ENCODE assay signal across 8 cellular contexts in genomic region chr6:73579851-73580246, GRCh38. TPM values are rescaled to one million over a fixed set of nuclear protein-coding genes. Genes with fewer than 3 reads are reported as not detected.
DNase-seq lines count a peak whose midpoint lies in the region; ATAC-seq and TF ChIP-seq lines count a peak whose summit lies in the region.

No MANE protein-coding gene starts in this region.

- CTCF ChIA-PET in CD4-positive, alpha-beta T cell (lab: Charles Lee), result interaction anchor here (0.9 to 2.6 kb wide), 9 partner anchors 9 to 118 kb away, joined by 3 to 7 read pairs (median 4); partner anchors contain the start of gene MTO1
- CTCF ChIA-PET in mammary epithelial cell (lab: Charles Lee; ENCODE audit: low non-redundant PET), result interaction anchor here (0.6 kb wide), 2 partner anchors 9 to 165 kb away, joined by 4 to 13 read pairs; no protein-coding TSS in a partner anchor

- H3K79me2 ChIP-seq in mammary epithelial cell (ENCODE audit: insufficient read depth, low read length), result no peaks in the 10 kb centered on the region

- 0% methylated on average over 4 of the region's 4 CpGs for WGBS in mammary epithelial cell (ENCODE audit: low coverage, missing lambda C conversion rate)

- BruUV-seq in mammary epithelial cell (replicated peaks; lab: Mats Ljungman, UMichigan), result no TSS peak

- H3K9ac ChIP-seq in NT2/D1 (ENCODE audit: insufficient read length, low read depth) (peak overlapping the region; percentile 71), mammary epithelial cell (ENCODE audit: insufficient read depth, low read length) (peak overlapping the region; percentile 99)

- H3K4me3 ChIP-seq in NT2/D1 (ENCODE audit: insufficient read length, low read depth) (no peak overlapping the region), mammary epithelial cell (replicated peaks in 1 of 3; ENCODE audit: insufficient read depth in 1 of 3, low read depth in 2 of 3, low read length in 3 of 3) (no peak overlapping the region), kidney epithelial cell (ENCODE audit: low read depth, low read length) (no peak overlapping the region)

- H3K9me3 Mint-ChIP-seq in CD4-positive, alpha-beta T cell, result peaks cover 2% of the 10 kb centered on the region
- H3K9me3 Mint-ChIP-seq in stimulated activated naive B cell treated with anti-CD40 and anti-IgM and Interleukin-4, amounts not matched to agents 10 μg/mL and 1 μg/mL and 100 μg/mL, for 72 hours, result peaks cover 0 to 5% of the 10 kb centered on the region in 2 donors

- H3K27ac ChIP-seq in CD4-positive, alpha-beta T cell (ENCODE audit: low read depth, low read length), result peak overlapping the region; percentile 48
- H3K27ac ChIP-seq in mammary epithelial cell (ENCODE audit: insufficient read depth, low read depth, low read length), result peak overlapping the region; percentile 100

- H3K36me3 ChIP-seq in NT2/D1 (ENCODE audit: insufficient read depth, insufficient read length, low read length), result no peaks in the 10 kb centered on the region
- H3K36me3 ChIP-seq in mammary epithelial cell (ENCODE audit: insufficient read depth, low read length), result no peaks in the 10 kb centered on the region
- H3K36me3 ChIP-seq in kidney epithelial cell (ENCODE audit: control insufficient read depth, insufficient read depth, low read length), result no peaks in the 10 kb centered on the region

- no peaks in the 10 kb centered on the region for H3K36me3 Mint-ChIP-seq in CD4-positive, alpha-beta T cell (ENCODE audit: low read depth)
- peaks cover 0 to 4% of the 10 kb centered on the region in 2 donors for H3K36me3 Mint-ChIP-seq in stimulated activated naive B cell treated with anti-CD40 and anti-IgM and Interleukin-4, amounts not matched to agents 10 μg/mL and 1 μg/mL and 100 μg/mL, for 72 hours

- H3K4me2 ChIP-seq in mammary epithelial cell (ENCODE audit: insufficient read depth, low read depth, low read length), result peak overlapping the region; percentile 70

- dilution Hi-C loops in mammary epithelial cell (cut with HindIII; ENCODE audit: low sequenced_read_pairs), result no loop called here

- H3K9me3 ChIP-seq in CD4-positive, alpha-beta T cell (ENCODE audit: control insufficient read depth, low read length), result no peaks in the 10 kb centered on the region
- H3K9me3 ChIP-seq in NT2/D1 (ENCODE audit: insufficient read depth, low read length) (no peaks in the 10 kb centered on the region), mammary epithelial cell (replicated peaks; ENCODE audit: insufficient read depth, low read length) (peaks cover 4% of the 10 kb centered on the region)

- no peak overlapping the region for H3K4me3 Mint-ChIP-seq in CD4-positive, alpha-beta T cell
- H3K4me3 Mint-ChIP-seq in stimulated activated naive B cell treated with anti-CD40 and anti-IgM and Interleukin-4, amounts not matched to agents 10 μg/mL and 1 μg/mL and 100 μg/mL, for 72 hours, result peak overlapping the region; percentile 75 to 85

- no peak for DNase-seq in CD4-positive, alpha-beta T cell
- DNase-seq in GOT3 (lab: John Stamatoyannopoulos, UW) (peak; percentile 47), NT2/D1 (ENCODE audit: low read depth, low spot score) (peak; percentile 67), mammary epithelial cell (peak; percentile 60), kidney epithelial cell (ENCODE audit: low read depth) (peak; percentile 35), activated gamma-delta T cell (lab: John Stamatoyannopoulos, UW) (no peak)
- peak; percentile 26 for DNase-seq in stimulated activated naive B cell treated with anti-CD40 and anti-IgM and Interleukin-4, amounts not matched to agents 10 μg/mL and 1 μg/mL and 100 μg/mL, for 72 hours
- no peak for DNase-seq in stimulated activated CD8-positive, alpha-beta memory T cell treated with anti-CD3 and anti-CD28 coated beads, Interleukin-4, amount 100 ng/mL, for 48 hours

- POLR2A ChIA-PET in CD4-positive, alpha-beta T cell (lab: Charles Lee), result interaction anchor here (0.6 to 3.0 kb wide), 9 partner anchors 9 to 180 kb away, joined by 3 to 30 read pairs (median 4); partner anchors contain the start of genes EEF1A1, MTO1 and SLC17A5

- H4K20me1 ChIP-seq in mammary epithelial cell (ENCODE audit: insufficient read depth, low read length), result no peaks in the 10 kb centered on the region

- H3K27ac Mint-ChIP-seq in CD4-positive, alpha-beta T cell, result peak overlapping the region; percentile 85
- peak overlapping the region; percentile 96 for H3K27ac Mint-ChIP-seq in stimulated activated naive B cell treated with anti-CD40 and anti-IgM and Interleukin-4, amounts not matched to agents 10 μg/mL and 1 μg/mL and 100 μg/mL, for 72 hours

- H2AFZ ChIP-seq in mammary epithelial cell (ENCODE audit: low read depth, low read length), result no peak overlapping the region

- H3K27me3 Mint-ChIP-seq in CD4-positive, alpha-beta T cell, result no peaks in the 10 kb centered on the region
- no peaks in the 10 kb centered on the region for H3K27me3 Mint-ChIP-seq in stimulated activated naive B cell treated with anti-CD40 and anti-IgM and Interleukin-4, amounts not matched to agents 10 μg/mL and 1 μg/mL and 100 μg/mL, for 72 hours

- ATAC-seq in CD4-positive, alpha-beta T cell (ENCODE audit: poor library complexity), result no peak
- ATAC-seq in stimulated activated naive B cell treated with anti-CD40 and anti-IgM and Interleukin-4, amounts not matched to agents 10 μg/mL and 1 μg/mL and 100 μg/mL, for 72 hours (replicated peaks), result peak; percentile 54 to 57

- TF ChIP-seq CTCF in CD4-positive, alpha-beta T cell (IDR thresholded peaks at IDR 0.05), result no peak
- TF ChIP-seq CTCF in mammary epithelial cell (conservative IDR thresholded peaks at IDR 0.05 in 1 of 2, IDR thresholded peaks at IDR 0.05 in 1 of 2; ENCODE audit: extremely low read depth in 1 of 2, insufficient read depth in 1 of 2, low read depth in 1 of 2, low read length in 2 of 2) (no peak), kidney epithelial cell (IDR thresholded peaks at IDR 0.05; ENCODE audit: insufficient read depth, low read length, poor library complexity, severe bottlenecking) (no peak)

- in situ Hi-C loops in mammary epithelial cell (cut with MboI; ENCODE audit: low sequenced_read_pairs in 2 of 2), result loop anchor here in 1 of 2 donors (5.0 kb wide), 1 partner anchor 58 kb away; the partner anchor contains the start of gene EEF1A1

- H3K4me1 ChIP-seq in NT2/D1 (ENCODE audit: insufficient read depth, insufficient read length) (peaks cover 7% of the 10 kb centered on the region), mammary epithelial cell (ENCODE audit: insufficient read depth, low read length) (peaks cover 24% of the 10 kb centered on the region)

- H3K27me3 ChIP-seq in CD4-positive, alpha-beta T cell (ENCODE audit: control insufficient read depth, insufficient read depth, low read length), result no peaks in the 10 kb centered on the region
- H3K27me3 ChIP-seq in NT2/D1 (ENCODE audit: insufficient read depth, insufficient read length), result no peaks in the 10 kb centered on the region
- H3K27me3 ChIP-seq in mammary epithelial cell (ENCODE audit: insufficient read depth, low read length), result no peaks in the 10 kb centered on the region
- H3K27me3 ChIP-seq in kidney epithelial cell (ENCODE audit: control insufficient read depth, insufficient read depth, low read length), result no peaks in the 10 kb centered on the region

- intact Hi-C loops in CD4-positive, alpha-beta T cell (cut with DNase I, micrococcal nuclease), result no loop called here
- intact Hi-C loops in mammary epithelial cell (cut with micrococcal nuclease), result loop anchor here (1.0 kb wide), 1 partner anchor 59 kb away; the partner anchor contains the start of gene EEF1A1

- peaks cover 9% of the 10 kb centered on the region for H3K4me1 Mint-ChIP-seq in CD4-positive, alpha-beta T cell (ENCODE audit: low read depth)
- H3K4me1 Mint-ChIP-seq in stimulated activated naive B cell treated with anti-CD40 and anti-IgM and Interleukin-4, amounts not matched to agents 10 μg/mL and 1 μg/mL and 100 μg/mL, for 72 hours, result peaks cover 13 to 33% of the 10 kb centered on the region in 2 donors

RNA-seq across cellular contexts. Expression of gene EEF1A1, which starts 59.0 kb away (rescaled TPM):
- total RNA-seq in CD4-positive, alpha-beta T cell, result over 10,000 TPM; 15,669 to 16,465 TPM
- total RNA-seq in mammary epithelial cell (over 10,000 TPM in 1 of 2 donors, 1,000 to 10,000 TPM in 1; 7,332 to 17,769 TPM), kidney epithelial cell (16,505 and 18,187 TPM in 2 replicates)
- polyA plus RNA-seq in mammary epithelial cell, result 9,911 TPM
- 7,532 TPM for polyA minus RNA-seq in mammary epithelial cell

Comparison
In these comparisons a context has a peak if more than half of its experiments do, and no peak if none do; other contexts are left out.
1. DNase-seq: peak in GOT3 (single experiment), NT2/D1 (single experiment), mammary epithelial cell (single experiment), kidney epithelial cell (single experiment) and stimulated activated naive B cell treated with anti-CD40 and anti-IgM and Interleukin-4, amounts not matched to agents 10 μg/mL and 1 μg/mL and 100 μg/mL, for 72 hours (single experiment); none in CD4-positive, alpha-beta T cell (0 of 10), activated gamma-delta T cell (single experiment) and stimulated activated CD8-positive, alpha-beta memory T cell treated with anti-CD3 and anti-CD28 coated beads, Interleukin-4, amount 100 ng/mL, for 48 hours (single experiment).